Comparison of ENCODE assay signal across 10 cellular contexts in the genomic region with DNA sequence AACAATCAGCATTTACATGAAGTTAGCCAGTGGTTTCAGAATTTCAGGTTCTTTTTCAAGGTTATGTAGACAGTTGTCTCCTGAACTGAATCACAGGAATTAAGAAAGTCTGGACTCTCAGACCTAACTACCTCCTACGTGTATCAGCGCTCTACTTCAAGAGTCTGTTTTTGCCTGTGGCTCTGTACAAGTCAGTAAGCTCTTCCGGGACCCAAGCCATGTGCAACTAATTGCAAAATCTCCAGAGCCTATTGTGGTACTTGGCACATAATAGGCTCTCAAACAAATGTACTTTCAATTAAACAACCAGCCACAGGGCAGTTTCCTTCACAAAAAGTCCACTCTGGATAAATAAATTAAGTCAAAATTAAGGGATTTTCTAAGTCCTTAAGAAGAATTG.
DNase-seq lines count a peak whose midpoint lies in the region; ATAC-seq and TF ChIP-seq lines count a peak whose summit lies in the region.
"Had no signal": no experiment of that assay in that cellular context is flagged by ENCODE, and none has a peak within 500 bp of the region (broad histone marks: within the 10 kb centered on the region; RNA-seq: fewer than 3 reads in every experiment).

No MANE protein-coding gene starts in this region.

- DNase-seq in AG09309 (ENCODE audit: low read depth), result peak; percentile 8
- peak; percentile 42 to 75 for DNase-seq in NCI-H2081 (lab: John Stamatoyannopoulos, UW)
- peak; percentile 37 for DNase-seq in cerebellum (ENCODE audit: low spot score)
- DNase-seq in medulla oblongata (ENCODE audit: extremely low spot score), result peak; percentile 63
- DNase-seq in T-helper 9 cell, result no peak
- DNase-seq in activated effector memory CD4-positive, alpha-beta T cell treated with anti-CD3 and anti-CD28 coated beads, Interleukin-2, amount 50 U/mL, for 16 hours, result no peak
- no peak for DNase-seq in HuH-7 (ENCODE audit: low spot score)
- DNase-seq: H9, NCI-H524 had no signal

- H3K4me3 ChIP-seq in AG09309 (ENCODE audit: control insufficient read depth, low read depth, low read length), result no peak overlapping the region

- no peak for TF ChIP-seq CTCF in AG09309 (IDR thresholded peaks at IDR 0.05; ENCODE audit: control insufficient read depth, insufficient read depth, low read depth, low read length, missing control alignments)

- ATAC-seq in HG02588 (IDR thresholded peaks at IDR 0.05; ENCODE audit: unreplicated experiment), result no peak

Comparison
In these comparisons a context has a peak if more than half of its experiments do, and no peak if none do; other contexts are left out.
1. DNase-seq: peak in AG09309 (single experiment), NCI-H2081 (2 of 2), cerebellum (single experiment) and medulla oblongata (single experiment); none in T-helper 9 cell (single experiment), activated effector memory CD4-positive, alpha-beta T cell treated with anti-CD3 and anti-CD28 coated beads, Interleukin-2, amount 50 U/mL, for 16 hours (single experiment) and HuH-7 (single experiment).